In genomic region chr10:12530017-12530416, GRCh38 we compare ENCODE assay signal across 17 cellular contexts.
A peak's percentile ranks its signal among the peaks of the same experiment; 100 is the strongest.
DNase-seq lines count a peak whose midpoint lies in the region; ATAC-seq and TF ChIP-seq lines count a peak whose summit lies in the region.
"Had no signal": no experiment of that assay in that cellular context is flagged by ENCODE, and none has a peak within 500 bp of the region (broad histone marks: within the 10 kb centered on the region; RNA-seq: fewer than 3 reads in every experiment).

No MANE protein-coding gene starts in this region.

- peak overlapping the region; percentile 61; the same call in 1 of the 2 replicates for H3K27ac ChIP-seq in VCaP
- peak overlapping the region in 3 of 4 donors; percentile 59 to 77 (median 74) for H3K27ac ChIP-seq in sigmoid colon
- H3K27ac ChIP-seq: 22Rv1 had no signal

- peaks cover 0 to 26% (median 14%) of the 10 kb centered on the region in 4 donors for H3K4me1 ChIP-seq in sigmoid colon

- no peak overlapping the region for H3K4me3 Mint-ChIP-seq in activated CD8-positive, alpha-beta memory T cell treated with anti-CD3 and anti-CD28 coated beads, Interleukin-2, amount 10 ng/mL, durations not matched to agents 7 days and 5 days
- H3K4me3 Mint-ChIP-seq: CD14-positive monocyte; CD8-positive, alpha-beta T cell; H9 had no signal

- DNase-seq in activated CD8-positive, alpha-beta memory T cell treated with anti-CD3 and anti-CD28 coated beads for 24 hours, result peak; percentile 26
- DNase-seq in activated CD8-positive, alpha-beta memory T cell treated with anti-CD3 and anti-CD28 coated beads, Interleukin-2, amount 10 ng/mL, durations not matched to agents 7 days and 5 days, result no peak
- DNase-seq in left lobe of liver (ENCODE audit: low spot score) (no peak), sigmoid colon (no peak), OCI-M2 (lab: John Stamatoyannopoulos, UW; ENCODE audit: unreplicated experiment) (no peak)
- no peak for DNase-seq in activated CD4-positive, alpha-beta T cell treated with anti-CD3 and anti-CD28 coated beads, Interleukin-2, amount 50 U/mL, for 4 hours
- DNase-seq: COR-L47, DMS153, DMS79 treated with DMSO at 0.1 percent for 48 hours, EL, GOT3, H9 had no signal

- TF ChIP-seq POLR2A in sigmoid colon (IDR thresholded peaks at IDR 0.05), result no peak

- WGBS in sigmoid colon, 2 donors, result 90 to 96% methylated on average over 9 of the region's 9 CpGs

- no peaks in the 10 kb centered on the region for H3K27me3 ChIP-seq in sigmoid colon

- no peak for ATAC-seq in activated CD8-positive, alpha-beta memory T cell treated with anti-CD3 and anti-CD28 coated beads, Interleukin-2, amount 10 ng/mL, durations not matched to agents 7 days and 5 days
- peak; percentile 10 for ATAC-seq in left lobe of liver
- ATAC-seq in GM19395 (IDR thresholded peaks at IDR 0.05; ENCODE audit: unreplicated experiment), result no peak
- ATAC-seq: CD8-positive, alpha-beta T cell had no signal

- H3K27ac Mint-ChIP-seq in activated CD8-positive, alpha-beta memory T cell treated with anti-CD3 and anti-CD28 coated beads, Interleukin-2, amount 10 ng/mL, durations not matched to agents 7 days and 5 days, result no peak overlapping the region
- H3K27ac Mint-ChIP-seq: CD14-positive monocyte; CD8-positive, alpha-beta T cell; H9 had no signal

- H3K27me3 Mint-ChIP-seq in activated CD8-positive, alpha-beta memory T cell treated with anti-CD3 and anti-CD28 coated beads, Interleukin-2, amount 10 ng/mL, durations not matched to agents 7 days and 5 days, result no peaks in the 10 kb centered on the region

- no peak for TF ChIP-seq CTCF in VCaP (conservative IDR thresholded peaks at IDR 0.05)
- TF ChIP-seq CTCF in sigmoid colon (IDR thresholded peaks at IDR 0.05), result no peak

- peaks cover 3% of the 10 kb centered on the region for H3K36me3 Mint-ChIP-seq in activated CD8-positive, alpha-beta memory T cell treated with anti-CD3 and anti-CD28 coated beads, Interleukin-2, amount 10 ng/mL, durations not matched to agents 7 days and 5 days
- H3K36me3 Mint-ChIP-seq: CD14-positive monocyte had no signal

- no peaks in the 10 kb centered on the region for H3K9me3 ChIP-seq in sigmoid colon

- no peak overlapping the region for H3K4me3 ChIP-seq in sigmoid colon

- CTCF ChIA-PET in activated CD8-positive, alpha-beta memory T cell treated with anti-CD3 and anti-CD28 coated beads, Interleukin-2, amount 10 ng/mL, durations not matched to agents 7 days and 5 days (lab: Charles Lee), result interaction anchor here (1.1 kb wide), 1 partner anchor 11 kb away, joined by 4 read pairs; no protein-coding TSS in a partner anchor

- TF ChIP-seq EP300 in sigmoid colon (IDR thresholded peaks at IDR 0.05), result no peak

- H3K4me1 Mint-ChIP-seq in activated CD8-positive, alpha-beta memory T cell treated with anti-CD3 and anti-CD28 coated beads, Interleukin-2, amount 10 ng/mL, durations not matched to agents 7 days and 5 days, result peaks cover 5% of the 10 kb centered on the region
- H3K4me1 Mint-ChIP-seq: CD14-positive monocyte, H9 had no signal

- H3K9me3 Mint-ChIP-seq in activated CD8-positive, alpha-beta memory T cell treated with anti-CD3 and anti-CD28 coated beads, Interleukin-2, amount 10 ng/mL, durations not matched to agents 7 days and 5 days (ENCODE audit: low read depth), result peaks cover 3% of the 10 kb centered on the region

- intact Hi-C loops in sigmoid colon (cut with DNase I), result loop anchor here (5.0 to 10.0 kb wide), 2 partner anchors 183 to 265 kb away; partner anchors contain the start of gene CAMK1D

- no peaks in the 10 kb centered on the region for H3K36me3 ChIP-seq in sigmoid colon
